22 cellular contexts compared by ENCODE assay signal in the genomic region with DNA sequence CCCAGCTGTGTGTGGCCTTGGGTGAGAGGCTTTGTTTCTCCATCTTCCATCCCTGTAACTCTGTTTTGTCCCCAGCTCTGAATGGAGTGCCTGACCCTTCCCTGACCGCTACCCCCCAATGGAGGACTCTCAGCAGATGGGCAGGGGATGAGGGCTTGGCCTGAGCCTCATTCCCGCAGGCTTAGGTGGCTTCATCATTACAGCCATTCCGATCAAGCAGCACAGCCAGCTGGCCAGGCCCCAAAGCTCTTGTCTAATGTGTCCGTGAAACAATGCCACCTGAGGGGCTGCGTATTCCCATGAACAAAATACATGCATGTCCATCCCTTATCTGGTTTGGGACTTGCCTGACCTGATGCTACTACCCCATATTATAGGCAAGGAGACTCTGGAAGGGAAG. TPM values are rescaled to one million over a fixed set of nuclear protein-coding genes. Genes with fewer than 3 reads are reported as not detected.
A peak's percentile ranks its signal among the peaks of the same experiment; 100 is the strongest.
DNase-seq lines count a peak whose midpoint lies in the region; ATAC-seq, FAIRE-seq and TF ChIP-seq lines count a peak whose summit lies in the region.
"Had no signal": no experiment of that assay in that cellular context is flagged by ENCODE, and none has a peak within 500 bp of the region (broad histone marks: within the 10 kb centered on the region; RNA-seq: fewer than 3 reads in every experiment).

No MANE protein-coding gene starts in this region.

- H3K27me3 ChIP-seq in MG63 (no peaks in the 10 kb centered on the region), colonic mucosa (no peaks in the 10 kb centered on the region)

- H3K9me3 ChIP-seq in A549 (no peaks in the 10 kb centered on the region), MG63 (no peaks in the 10 kb centered on the region), colonic mucosa (no peaks in the 10 kb centered on the region)
- H3K9me3 ChIP-seq: heart right ventricle had no signal

- peaks cover 56% of the 10 kb centered on the region for H3K4me1 ChIP-seq in A549
- peaks cover 21% of the 10 kb centered on the region for H3K4me1 ChIP-seq in colonic mucosa

- H3K36me3 ChIP-seq in MG63 (peaks cover 6% of the 10 kb centered on the region), colonic mucosa (no peaks in the 10 kb centered on the region)

- intact Hi-C loops in colonic mucosa (cut with DNase I): no loop called here

- no peak overlapping the region for H3K4me3 ChIP-seq in A549
- no peak overlapping the region for H3K4me3 ChIP-seq in MG63
- no peak overlapping the region for H3K4me3 ChIP-seq in colonic mucosa
- H3K4me3 ChIP-seq: heart right ventricle had no signal

- TF ChIP-seq CTCF in A549 (IDR thresholded peaks at IDR 0.05) (no peak), colonic mucosa (IDR thresholded peaks at IDR 0.05) (no peak)

- no peak for FAIRE-seq in A549 (lab: Jason Lieb, UNC)
- FAIRE-seq: G401.6, GM12891 had no signal

- TF ChIP-seq EP300 in A549 (IDR thresholded peaks at IDR 0.05): no peak

- H3K4me2 ChIP-seq in A549: peak overlapping the region; percentile 41

- 82% methylated on average over 4 of the region's 5 CpGs for WGBS in A549 (ENCODE audit: missing lambda C conversion rate)

- H3K27ac ChIP-seq in A549 (peak overlapping the region; percentile 56 to 71; a peak in 5 of 6 replicates), colonic mucosa (peak overlapping the region; percentile 12)
- H3K27ac ChIP-seq: epithelial cell of prostate, HL-60, parathyroid adenoma, VCaP had no signal

- POLR2A ChIA-PET in A549 (lab: Yijun Ruan, JAX): interaction anchor here (0.9 to 1.2 kb wide), 3 partner anchors 19 to 36 kb away, joined by 3 to 4 read pairs (median 4); a partner anchor contains a TSS

- H3K9ac ChIP-seq in colonic mucosa (ENCODE audit: low read depth in 2 of 2, low read length in 2 of 2): peak overlapping the region in 1 of 2 donors; percentile 21
- H3K9ac ChIP-seq: parathyroid adenoma had no signal

- TF ChIP-seq POLR2A in A549 (IDR thresholded peaks at IDR 0.05; ENCODE audit: low read length): no peak

- ATAC-seq in A549 (no peak), GM21786 (IDR thresholded peaks at IDR 0.05; ENCODE audit: unreplicated experiment) (no peak), HG03378 (IDR thresholded peaks at IDR 0.05; ENCODE audit: unreplicated experiment) (no peak), HG02678 (IDR thresholded peaks at IDR 0.05; ENCODE audit: unreplicated experiment) (no peak)
- ATAC-seq: activated CD8-positive, alpha-beta T cell treated with anti-CD3 and anti-CD28 coated beads for 36 hours; activated naive CD8-positive, alpha-beta T cell treated with anti-CD3 and anti-CD28 coated beads, Interleukin-2, amount 50 U/mL, for 24 hours had no signal

- TF ChIP-seq RAD21 in A549 (conservative IDR thresholded peaks at IDR 0.05 in 1 of 2, IDR thresholded peaks at IDR 0.05 in 1 of 2): no peak

- CTCF ChIA-PET in A549 (lab: Yijun Ruan, JAX): interaction anchor here (76.3 to 78.3 kb wide), 2 partner anchors 5 to 30 kb away, joined by 3090 read pairs; a partner anchor contains a TSS

- DNase-seq in A549 (ENCODE audit: low read depth in 1 of 2, low spot score in 1 of 2) (no peak), MG63 (peak; percentile 81), colonic mucosa (no peak), myocyte (ENCODE audit: low read depth) (peak; percentile 68), NCI-H2227 treated with DMSO at 0.1 percent for 48 hours (lab: John Stamatoyannopoulos, UW) (no peak)
- DNase-seq: activated CD8-positive, alpha-beta T cell treated with anti-CD3 and anti-CD28 coated beads for 36 hours; activated naive CD8-positive, alpha-beta T cell treated with anti-CD3 and anti-CD28 coated beads, Interleukin-2, amount 50 U/mL, for 24 hours; KG1; NCI-H1417 treated with DMSO at 0.1 percent for 48 hours; OCI-M1; stimulated activated CD4-positive, alpha-beta T cell treated with anti-CD3 and anti-CD28 coated beads, Interleukin-12 subunit alpha, Interleukin-12 subunit beta, amount 100 ng/mL, for 4 hours; stimulated activated naive CD4-positive, alpha-beta T cell treated with Interleukin-2 at 50 U/mL for 16 hours had no signal

TF ChIP-seq in A549, 52 proteins besides CTCF, POLR2A, EP300 and RAD21:
- TF ChIP-seq RNF2 (IDR thresholded peaks at IDR 0.05; ENCODE audit: borderline replicate concordance, low read depth) (no peak), KDM5A (IDR thresholded peaks at IDR 0.05) (no peak), TP53 (CRISPR knock-in tag; IDR thresholded peaks at IDR 0.05) (no peak), FOSL2 (IDR thresholded peaks at IDR 0.05) (no peak), FOSL2 (CRISPR knock-in tag; IDR thresholded peaks at IDR 0.05) (no peak), NPAS2 (CRISPR knock-in tag; IDR thresholded peaks at IDR 0.05; ENCODE audit: borderline replicate concordance) (no peak), HEYL (CRISPR knock-in tag; IDR thresholded peaks at IDR 0.05) (no peak), ZC3H11A (IDR thresholded peaks at IDR 0.05) (no peak)
- TF ChIP-seq, protein P1, sequence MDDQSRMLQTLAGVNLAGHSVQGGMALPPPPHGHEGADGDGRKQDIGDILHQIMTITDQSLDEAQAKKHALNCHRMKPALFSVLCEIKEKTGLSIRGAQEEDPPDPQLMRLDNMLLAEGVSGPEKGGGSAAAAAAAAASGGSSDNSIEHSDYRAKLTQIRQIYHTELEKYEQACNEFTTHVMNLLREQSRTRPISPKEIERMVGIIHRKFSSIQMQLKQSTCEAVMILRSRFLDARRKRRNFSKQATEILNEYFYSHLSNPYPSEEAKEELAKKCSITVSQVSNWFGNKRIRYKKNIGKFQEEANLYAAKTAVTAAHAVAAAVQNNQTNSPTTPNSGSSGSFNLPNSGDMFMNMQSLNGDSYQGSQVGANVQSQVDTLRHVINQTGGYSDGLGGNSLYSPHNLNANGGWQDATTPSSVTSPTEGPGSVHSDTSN (IDR thresholded peaks at IDR 0.05): no peak

RNA-seq across cellular contexts. Expression of a gene that starts 3.9 kb away (rescaled TPM):
- polyA plus RNA-seq in A549 (2011; rRNA removed) (3.0 and 3.7 TPM in 2 replicates), A549 (2017; fragmentation: RNase III; extraction: RNeasy Plus Mini Kit Qiagen cat#74134 plus additional on column Dnase treatment) (8.0 to 10.1 TPM (median 8.5 TPM) in 3 replicates)
- 5.1 and 5.7 TPM in 2 replicates for polyA plus RNA-seq in A549 (2012; cell fraction: cytosol; rRNA removed)
- 8.7 and 14.7 TPM in 2 replicates for polyA plus RNA-seq in A549 (2012; cell fraction: nucleus; rRNA removed)
- polyA minus RNA-seq in A549 (2011; rRNA and poly(A)+ RNA removed): 6.1 and 10.5 TPM in 2 replicates
- 10.3 and 19.1 TPM in 2 replicates for total RNA-seq in MG63 (2014; rRNA removed; shearing (Covaris generic); ENCODE audit: low replicate concordance)
- total RNA-seq in colonic mucosa (10 to 100 TPM in 1 of 2 donors, 1 to 10 TPM in 1; 7.8 to 28.3 TPM), myocyte (45.1 and 47.2 TPM in 2 replicates)
- 30.8 TPM for polyA plus RNA-seq in myocyte (2012)

RNA-seq across cellular contexts. Expression of a gene that starts 22.9 kb away (rescaled TPM):
- 35.6 and 36.3 TPM in 2 replicates for polyA plus RNA-seq in A549 (2011; rRNA removed)
- 41.8 and 42.1 TPM in 2 replicates for polyA plus RNA-seq in A549 (2012; cell fraction: cytosol; rRNA removed)
- 58.6 and 62.1 TPM in 2 replicates for polyA plus RNA-seq in A549 (2012; cell fraction: nucleus; rRNA removed)
- 34.8 to 39.8 TPM (median 35.7 TPM) in 3 replicates for polyA plus RNA-seq in A549 (2017; fragmentation: RNase III; extraction: RNeasy Plus Mini Kit Qiagen cat#74134 plus additional on column Dnase treatment)
- 45.4 and 46.9 TPM in 2 replicates for polyA minus RNA-seq in A549 (2011; rRNA and poly(A)+ RNA removed)
- total RNA-seq in MG63 (2014; rRNA removed; shearing (Covaris generic); ENCODE audit: low replicate concordance): 57.9 and 78.1 TPM in 2 replicates
- total RNA-seq in colonic mucosa: 10 to 100 TPM; 35.0 to 48.0 TPM
- total RNA-seq in myocyte: 35.0 and 37.1 TPM in 2 replicates
- polyA plus RNA-seq in myocyte (2012): 42.0 TPM

RNA-seq across cellular contexts. Expression of a gene that starts 43.8 kb away (rescaled TPM):
- polyA plus RNA-seq in A549 (2011; rRNA removed) (0.30 and 0.37 TPM in 2 replicates), A549 (2017; fragmentation: RNase III; extraction: RNeasy Plus Mini Kit Qiagen cat#74134 plus additional on column Dnase treatment) (0.54 to 0.71 TPM (median 0.66 TPM) in 3 replicates)
- 0.48 and 0.73 TPM in 2 replicates for polyA plus RNA-seq in A549 (2012; cell fraction: cytosol; rRNA removed)
- 1.2 and 1.3 TPM in 2 replicates for polyA plus RNA-seq in A549 (2012; cell fraction: nucleus; rRNA removed)
- polyA minus RNA-seq in A549 (2011; rRNA and poly(A)+ RNA removed): 0.15 and 0.29 TPM in 2 replicates
- total RNA-seq in MG63 (2014; rRNA removed; shearing (Covaris generic); ENCODE audit: low replicate concordance): 0.36 and 2.2 TPM in 2 replicates
- total RNA-seq in colonic mucosa (under 1 TPM; 0.48 to 0.77 TPM), myocyte (0.72 and 0.73 TPM in 2 replicates)
- polyA plus RNA-seq in myocyte (2012): 0.20 TPM

RNA-seq across cellular contexts. Expression of a gene that starts 49.0 kb away (rescaled TPM):
- 52.3 and 55.6 TPM in 2 replicates for polyA plus RNA-seq in A549 (2011; rRNA removed)
- polyA plus RNA-seq in A549 (2012; cell fraction: cytosol; rRNA removed): 39.9 and 40.1 TPM in 2 replicates
- 57.3 and 71.4 TPM in 2 replicates for polyA plus RNA-seq in A549 (2012; cell fraction: nucleus; rRNA removed)
- 33.8 to 34.5 TPM (median 34.1 TPM) in 3 replicates for polyA plus RNA-seq in A549 (2017; fragmentation: RNase III; extraction: RNeasy Plus Mini Kit Qiagen cat#74134 plus additional on column Dnase treatment)
- 48.8 and 54.1 TPM in 2 replicates for polyA minus RNA-seq in A549 (2011; rRNA and poly(A)+ RNA removed)
- 4.6 and 8.9 TPM in 2 replicates for total RNA-seq in MG63 (2014; rRNA removed; shearing (Covaris generic); ENCODE audit: low replicate concordance)
- 10 to 100 TPM in 1 of 2 donors, 1 to 10 TPM in 1; 5.9 to 28.0 TPM for total RNA-seq in colonic mucosa
- total RNA-seq in myocyte: 3.2 and 4.5 TPM in 2 replicates
- polyA plus RNA-seq in myocyte (2012): 9.6 TPM

Comparison
In these comparisons a context has a peak if more than half of its experiments do, and no peak if none do; other contexts are left out.
1. DNase-seq: peak in MG63 (single experiment) and myocyte (single experiment); none in A549 (0 of 2), colonic mucosa (single experiment) and NCI-H2227 treated with DMSO at 0.1 percent for 48 hours (single experiment).